In the genomic region with DNA sequence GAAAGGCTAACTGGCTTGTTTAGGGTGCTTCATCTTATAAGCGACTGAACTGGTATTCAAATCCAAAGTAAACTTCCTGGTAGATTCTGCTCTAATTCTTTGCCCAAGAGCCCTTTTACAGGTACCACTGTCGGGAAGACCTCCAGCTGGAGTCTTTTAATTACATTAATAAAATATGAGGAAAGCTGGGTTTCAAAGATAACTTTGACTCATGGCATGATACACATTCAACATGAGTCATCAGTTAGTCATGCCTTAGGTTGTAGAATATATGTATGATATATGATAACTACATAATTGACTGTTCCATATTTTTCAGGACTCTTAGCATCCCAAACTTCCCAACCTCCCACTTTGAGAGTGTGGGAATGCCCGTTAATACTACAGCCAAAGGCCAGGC, we compare ENCODE assay signal across 13 cellular contexts. TPM values are rescaled to one million over a fixed set of nuclear protein-coding genes. Genes with fewer than 3 reads are reported as not detected.
A peak's percentile ranks its signal among the peaks of the same experiment; 100 is the strongest.
DNase-seq lines count a peak whose midpoint lies in the region; ATAC-seq and TF ChIP-seq lines count a peak whose summit lies in the region.
"Had no signal": no experiment of that assay in that cellular context is flagged by ENCODE, and none has a peak within 500 bp of the region (broad histone marks: within the 10 kb centered on the region; RNA-seq: fewer than 3 reads in every experiment).

No MANE protein-coding gene starts in this region.

- BruUV-seq in PC-3 (replicated peaks; lab: Mats Ljungman, UMichigan): no TSS peak

- no peaks in the 10 kb centered on the region for H3K9me3 Mint-ChIP-seq in activated naive CD4-positive, alpha-beta T cell treated with anti-CD3 and anti-CD28 coated beads, Interleukin-2, amount 50 U/mL, for 24 hours
- H3K9me3 Mint-ChIP-seq: neural progenitor cell had no signal

- H3K4me3 ChIP-seq in PC-3 (ENCODE audit: low read length) (peak overlapping the region; percentile 2; the same call in 1 of the 2 replicates), stomach (no peak overlapping the region)
- H3K4me3 ChIP-seq: neural progenitor cell had no signal

- H3K36me3 ChIP-seq in PC-3 (ENCODE audit: low read depth, low read length) (peaks cover 37% of the 10 kb centered on the region), stomach (peaks cover 19 to 78% (median 75%) of the 10 kb centered on the region in 4 donors)
- H3K36me3 ChIP-seq: neural progenitor cell had no signal

- peaks cover 35% of the 10 kb centered on the region for H3K36me3 Mint-ChIP-seq in activated naive CD4-positive, alpha-beta T cell treated with anti-CD3 and anti-CD28 coated beads, Interleukin-2, amount 50 U/mL, for 24 hours

- CTCF ChIA-PET in PC-3 (lab: Charles Lee): no interaction called here

- no peak overlapping the region for H3K9ac ChIP-seq in PC-3 (ENCODE audit: low read length)
- H3K9ac ChIP-seq: neural progenitor cell had no signal

- TF ChIP-seq CTCF in PC-3 (conservative IDR thresholded peaks at IDR 0.05; ENCODE audit: low read depth, low read length) (no peak), stomach (IDR thresholded peaks at IDR 0.05) (no peak)

- H3K27ac ChIP-seq in PC-3 (ENCODE audit: low read length): peak overlapping the region; percentile 48
- H3K27ac ChIP-seq in stomach: peak overlapping the region; percentile 36 to 70 (median 50)
- H3K27ac ChIP-seq: neural progenitor cell had no signal

- no peak overlapping the region for H3K4me3 Mint-ChIP-seq in activated naive CD4-positive, alpha-beta T cell treated with anti-CD3 and anti-CD28 coated beads, Interleukin-2, amount 50 U/mL, for 24 hours
- H3K4me3 Mint-ChIP-seq: neural progenitor cell had no signal

- no peaks in the 10 kb centered on the region for H3F3A ChIP-seq in PC-3 (ENCODE audit: low read length, unreplicated experiment)

- H3K9me2 ChIP-seq in PC-3 (replicated peaks; ENCODE audit: low read length): no peaks in the 10 kb centered on the region

- H2AFZ ChIP-seq in PC-3 (ENCODE audit: low read length): no peak overlapping the region
- H2AFZ ChIP-seq: neural progenitor cell had no signal

- 60 to 76% (median 67%) methylated on average over 3 of the region's 3 CpGs for WGBS in stomach, 5 donors

- peak; percentile 95 for ATAC-seq in PC-3
- ATAC-seq in GM18861 (IDR thresholded peaks at IDR 0.05; ENCODE audit: unreplicated experiment): no peak
- ATAC-seq: HepG2 had no signal

- H3K27me3 Mint-ChIP-seq in activated naive CD4-positive, alpha-beta T cell treated with anti-CD3 and anti-CD28 coated beads, Interleukin-2, amount 50 U/mL, for 24 hours: no peaks in the 10 kb centered on the region

- no peak for DNase-seq in activated naive CD4-positive, alpha-beta T cell treated with anti-CD3 and anti-CD28 coated beads, Interleukin-2, amount 50 U/mL, for 16 hours
- DNase-seq in PC-3: peak; percentile 96
- peak; percentile 61 for DNase-seq in dermis blood vessel endothelial cell
- no peak for DNase-seq in stomach
- DNase-seq in OCI-M2 (lab: John Stamatoyannopoulos, UW; ENCODE audit: unreplicated experiment): no peak
- no peak for DNase-seq in Kasumi-1 (lab: John Stamatoyannopoulos, UW)
- DNase-seq: activated CD4-positive, alpha-beta T cell treated with anti-CD3 and anti-CD28 coated beads, Interleukin-2, amount 50 U/mL, for 1 hour; cortex of kidney; DMS79 had no signal

- peaks cover 32% of the 10 kb centered on the region for H3K4me1 Mint-ChIP-seq in activated naive CD4-positive, alpha-beta T cell treated with anti-CD3 and anti-CD28 coated beads, Interleukin-2, amount 50 U/mL, for 24 hours
- H3K4me1 Mint-ChIP-seq: neural progenitor cell had no signal

- POLR2A ChIA-PET in PC-3 (lab: Charles Lee; ENCODE audit: unreplicated experiment): no interaction called here

- H3K4me1 ChIP-seq in PC-3 (ENCODE audit: insufficient read depth, low read length) (peaks cover 18% of the 10 kb centered on the region), stomach (peaks cover 0 to 20% (median 14%) of the 10 kb centered on the region in 4 donors)

- TF ChIP-seq EP300 in stomach (IDR thresholded peaks at IDR 0.05): no peak

- H3K4me2 ChIP-seq in PC-3 (ENCODE audit: low read length): peak overlapping the region; percentile 66
- H3K4me2 ChIP-seq: neural progenitor cell had no signal

- TF ChIP-seq POLR2A in stomach (IDR thresholded peaks at IDR 0.05): no peak

- no peaks in the 10 kb centered on the region; the same call in 1 of the 2 replicates for H3K79me2 ChIP-seq in PC-3 (ENCODE audit: low read length)

- intact Hi-C loops in PC-3 (cut with micrococcal nuclease): loop anchor here (1.0 to 2.0 kb wide), 2 partner anchors 28 to 29 kb away; no protein-coding TSS in a partner anchor
- intact Hi-C loops in stomach (cut with DNase I; ENCODE audit: low total_unique reads): no loop called here

- H3K27ac Mint-ChIP-seq in activated naive CD4-positive, alpha-beta T cell treated with anti-CD3 and anti-CD28 coated beads, Interleukin-2, amount 50 U/mL, for 24 hours: peak overlapping the region; percentile 42
- H3K27ac Mint-ChIP-seq: neural progenitor cell had no signal

- H3K27me3 ChIP-seq in PC-3 (ENCODE audit: low read length): no peaks in the 10 kb centered on the region
- H3K27me3 ChIP-seq in stomach: no peaks in the 10 kb centered on the region
- H3K27me3 ChIP-seq: neural progenitor cell had no signal

- H3K9me3 ChIP-seq in PC-3 (ENCODE audit: low read length) (no peaks in the 10 kb centered on the region), stomach (no peaks in the 10 kb centered on the region)

- H4K20me1 ChIP-seq in PC-3 (ENCODE audit: low read length): no peaks in the 10 kb centered on the region

RNA-seq across cellular contexts. Expression of gene ZCCHC2, which starts 32.3 kb away (rescaled TPM):
- total RNA-seq in PC-3 (2014; rRNA removed): 17.3 and 24.9 TPM in 2 replicates
- 26.3 and 29.8 TPM in 2 replicates for total RNA-seq in dermis blood vessel endothelial cell
- total RNA-seq in stomach: 10 to 100 TPM; 14.6 to 76.5 (median 19.3) TPM
- 1 to 10 TPM; 3.9 to 4.9 (median 3.9) TPM for polyA plus RNA-seq in stomach

Comparison
In these comparisons a context has a peak if more than half of its experiments do, and no peak if none do; other contexts are left out.
1. DNase-seq: peak in PC-3 (single experiment) and dermis blood vessel endothelial cell (single experiment); none in activated naive CD4-positive, alpha-beta T cell treated with anti-CD3 and anti-CD28 coated beads, Interleukin-2, amount 50 U/mL, for 16 hours (single experiment), stomach (single experiment), OCI-M2 (single experiment) and Kasumi-1 (0 of 2).